ENCODE assay signal across 8 cellular contexts in the genomic region with DNA sequence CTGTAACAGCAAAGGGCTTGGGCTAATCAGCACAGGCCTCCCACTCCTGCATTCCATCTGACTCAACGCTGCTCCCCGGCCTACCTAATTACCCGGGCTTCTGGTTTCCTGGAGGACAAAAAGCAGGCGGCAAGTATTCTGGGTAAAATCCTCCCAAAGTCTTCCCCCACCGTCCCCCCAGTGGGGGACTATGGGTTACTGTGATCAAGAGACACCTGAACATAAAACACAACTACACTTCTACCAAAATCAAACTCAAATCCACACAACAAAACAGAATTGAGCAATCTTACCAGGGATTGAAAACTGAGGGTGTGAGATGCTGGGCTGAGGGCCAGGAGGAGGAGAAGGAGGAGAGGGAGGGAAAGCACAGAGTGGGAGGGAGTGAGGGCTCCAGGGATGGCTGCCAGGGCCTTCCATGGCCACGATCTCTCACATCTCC. TPM values are rescaled to one million over a fixed set of nuclear protein-coding genes. Genes with fewer than 3 reads are reported as not detected.
DNase-seq lines count a peak whose midpoint lies in the region; ATAC-seq and TF ChIP-seq lines count a peak whose summit lies in the region.

No MANE protein-coding gene starts in this region.

- H3K9me3 ChIP-seq in SK-N-SH (no peaks in the 10 kb centered on the region), neural progenitor cell (ENCODE audit: low read depth) (no peaks in the 10 kb centered on the region)

- H3K4me1 ChIP-seq in SK-N-SH (ENCODE audit: control insufficient read depth in 1 of 2, insufficient read depth in 2 of 2, low read depth in 1 of 2, low read length in 1 of 2) (peaks cover 18 to 21% of the 10 kb centered on the region in 2 experiments; a peak in 3 of 4 replicates), neural progenitor cell (peaks cover 23% of the 10 kb centered on the region)

- H3K27me3 ChIP-seq in SK-N-SH (ENCODE audit: insufficient read depth) (no peaks in the 10 kb centered on the region), neural progenitor cell (no peaks in the 10 kb centered on the region)

- TF ChIP-seq EP300 in SK-N-SH (IDR thresholded peaks at IDR 0.05; ENCODE audit: borderline replicate concordance in 1 of 2, low read depth in 1 of 2, low read length in 1 of 2), result peak in 1 of 2 experiments; percentile 38; a peak in 1 of 4 replicates

- H3K9ac ChIP-seq in SK-N-SH (peak overlapping the region; percentile 56; the same call in 1 of the 2 replicates), neural progenitor cell (no peak overlapping the region)

- WGBS in SK-N-SH (ENCODE audit: low lambda C conversion rate), result 11% methylated on average over 6 of the region's 6 CpGs

- POLR2A ChIA-PET in SK-N-SH (lab: Yijun Ruan, JAX), result no interaction called here

- H3F3A ChIP-seq in SK-N-SH (replicated peaks; ENCODE audit: insufficient read depth), result peaks cover 55% of the 10 kb centered on the region
- H3F3A ChIP-seq in neural progenitor cell (ENCODE audit: low read depth), result peaks cover 79% of the 10 kb centered on the region

- H3K4me2 ChIP-seq in SK-N-SH (peak overlapping the region; percentile 71), neural progenitor cell (peak overlapping the region; percentile 32)

- H3K27ac ChIP-seq in SK-N-SH (ENCODE audit: low read depth in 2 of 2, low read length in 1 of 2) (peak overlapping the region; percentile 59 to 77), neural progenitor cell (peak overlapping the region; percentile 81)

- no peaks in the 10 kb centered on the region for H3K9me3 Mint-ChIP-seq in neural progenitor cell
- H3K9me3 Mint-ChIP-seq in activated T-helper 1 cell treated with anti-CD3 and anti-CD28 coated beads, Interleukin-12 subunit alpha, Interleukin-12 subunit beta, Interleukin-2, Interleukin-4 antibody, amounts not matched to agents 30 ng/mL and 10 ng/mL and 1 ng/mL, durations not matched to agents 14 hours and 24 hours and 36 hours, result no peaks in the 10 kb centered on the region

- no peaks in the 10 kb centered on the region for H3K9me2 ChIP-seq in SK-N-SH

- H3K36me3 ChIP-seq in SK-N-SH (replicated peaks in 1 of 2; ENCODE audit: control insufficient read depth in 1 of 2, insufficient read depth in 2 of 2, low read length in 1 of 2), result peaks cover 62 to 65% of the 10 kb centered on the region in 2 experiments
- H3K36me3 ChIP-seq in neural progenitor cell, result peaks cover 20% of the 10 kb centered on the region

- TF ChIP-seq RAD21 in SK-N-SH (IDR thresholded peaks at IDR 0.05; ENCODE audit: low read length), result no peak

- intact Hi-C loops in activated T-helper 1 cell treated with anti-CD3 and anti-CD28 coated beads, Interleukin-12 subunit alpha, Interleukin-12 subunit beta, Interleukin-2, Interleukin-4 antibody, amounts not matched to agents 30 ng/mL and 10 ng/mL and 1 ng/mL, durations not matched to agents 14 hours and 24 hours and 36 hours (cut with micrococcal nuclease), result no loop called here

- peaks cover 93% of the 10 kb centered on the region for H3K79me2 ChIP-seq in SK-N-SH (ENCODE audit: insufficient read depth)
- H3K79me2 ChIP-seq in neural progenitor cell (ENCODE audit: low read depth), result peaks cover 85% of the 10 kb centered on the region

- peaks cover 2% of the 10 kb centered on the region for H3K27me3 Mint-ChIP-seq in neural progenitor cell (ENCODE audit: insufficient read depth, low read depth)
- H3K27me3 Mint-ChIP-seq in activated T-helper 1 cell treated with anti-CD3 and anti-CD28 coated beads, Interleukin-12 subunit alpha, Interleukin-12 subunit beta, Interleukin-2, Interleukin-4 antibody, amounts not matched to agents 30 ng/mL and 10 ng/mL and 1 ng/mL, durations not matched to agents 14 hours and 24 hours and 36 hours (ENCODE audit: insufficient read depth), result no peaks in the 10 kb centered on the region

- H4K20me1 ChIP-seq in SK-N-SH (ENCODE audit: insufficient read depth) (peaks cover 90% of the 10 kb centered on the region), neural progenitor cell (ENCODE audit: low read depth) (peaks cover 100% of the 10 kb centered on the region)

- TF ChIP-seq CTCF in SK-N-SH (IDR thresholded peaks at IDR 0.05) (no peak), fibroblast of mammary gland (conservative IDR thresholded peaks at IDR 0.05; ENCODE audit: control insufficient read depth, insufficient read depth, low read depth, low read length) (no peak), neural progenitor cell (IDR thresholded peaks at IDR 0.05) (no peak)

- CTCF ChIA-PET in SK-N-SH (lab: Yijun Ruan, JAX), result interaction anchor here (2.4 to 3.4 kb wide), 2 partner anchors 9 to 45 kb away, joined by 10 to 14 read pairs; partner anchors contain the start of gene NCKIPSD

- peak overlapping the region; percentile 54 for H3K27ac Mint-ChIP-seq in neural progenitor cell
- H3K27ac Mint-ChIP-seq in activated T-helper 1 cell treated with anti-CD3 and anti-CD28 coated beads, Interleukin-12 subunit alpha, Interleukin-12 subunit beta, Interleukin-2, Interleukin-4 antibody, amounts not matched to agents 30 ng/mL and 10 ng/mL and 1 ng/mL, durations not matched to agents 14 hours and 24 hours and 36 hours, result no peak overlapping the region

- H3K4me3 Mint-ChIP-seq in neural progenitor cell, result no peak overlapping the region
- H3K4me3 Mint-ChIP-seq in activated T-helper 1 cell treated with anti-CD3 and anti-CD28 coated beads, Interleukin-12 subunit alpha, Interleukin-12 subunit beta, Interleukin-2, Interleukin-4 antibody, amounts not matched to agents 30 ng/mL and 10 ng/mL and 1 ng/mL, durations not matched to agents 14 hours and 24 hours and 36 hours, result no peak overlapping the region

- DNase-seq in AG20443 (ENCODE audit: low spot score) (peak; percentile 85), SK-N-SH (peak; percentile 41), fibroblast of mammary gland (ENCODE audit: low read depth) (peak; percentile 90), neural progenitor cell (ENCODE audit: low spot score) (no peak), GF-D8 (lab: John Stamatoyannopoulos, UW) (no peak), CD1c-positive myeloid dendritic cell (ENCODE audit: extremely low spot score) (no peak)
- no peak for DNase-seq in activated T-helper 1 cell treated with anti-CD3 and anti-CD28 coated beads, Interleukin-12 subunit alpha, Interleukin-12 subunit beta, Interleukin-2, Interleukin-4 antibody, amounts not matched to agents 30 ng/mL and 10 ng/mL and 1 ng/mL, durations not matched to agents 14 hours and 24 hours and 36 hours (ENCODE audit: low spot score)

- peaks cover 17% of the 10 kb centered on the region for H3K4me1 Mint-ChIP-seq in neural progenitor cell
- H3K4me1 Mint-ChIP-seq in activated T-helper 1 cell treated with anti-CD3 and anti-CD28 coated beads, Interleukin-12 subunit alpha, Interleukin-12 subunit beta, Interleukin-2, Interleukin-4 antibody, amounts not matched to agents 30 ng/mL and 10 ng/mL and 1 ng/mL, durations not matched to agents 14 hours and 24 hours and 36 hours (ENCODE audit: low read depth), result no peaks in the 10 kb centered on the region

- no peak for ATAC-seq in GM19452 (IDR thresholded peaks at IDR 0.05; ENCODE audit: unreplicated experiment)

- H3K36me3 Mint-ChIP-seq in neural progenitor cell, result peaks cover 44% of the 10 kb centered on the region
- H3K36me3 Mint-ChIP-seq in activated T-helper 1 cell treated with anti-CD3 and anti-CD28 coated beads, Interleukin-12 subunit alpha, Interleukin-12 subunit beta, Interleukin-2, Interleukin-4 antibody, amounts not matched to agents 30 ng/mL and 10 ng/mL and 1 ng/mL, durations not matched to agents 14 hours and 24 hours and 36 hours (ENCODE audit: low read depth), result peaks cover 27% of the 10 kb centered on the region

- H2AFZ ChIP-seq in SK-N-SH (ENCODE audit: low read depth) (no peak overlapping the region; the same call in 1 of the 2 replicates), neural progenitor cell (replicated peaks) (no peak overlapping the region)

- H3K4me3 ChIP-seq in SK-N-SH (ENCODE audit: low read depth in 2 of 2, low read length in 1 of 2) (no peak overlapping the region), fibroblast of mammary gland (ENCODE audit: control insufficient read depth, low read depth, low read length) (peak overlapping the region; percentile 52), neural progenitor cell (no peak overlapping the region)

TF ChIP-seq in SK-N-SH, 30 proteins besides CTCF, POLR2A, EP300 and RAD21 (continues in another document):
- TF ChIP-seq FOSL2 (IDR thresholded peaks at IDR 0.05; ENCODE audit: borderline replicate concordance, low read depth) (peak; percentile 33; the same call in 1 of the 2 replicates), EZH2phosphoT487 (IDR thresholded peaks at IDR 0.05; ENCODE audit: borderline replicate concordance, low read depth) (no peak)

RNA-seq across cellular contexts. Expression of gene NCKIPSD, which starts 8.9 kb away (rescaled TPM):
- 20.4 and 24.9 TPM in 2 replicates for polyA plus RNA-seq in SK-N-SH (2012; rRNA removed)
- polyA plus RNA-seq in SK-N-SH (2012; cell fraction: cytosol; rRNA removed), result 5.7 and 12.2 TPM in 2 replicates
- 50.4 and 56.5 TPM in 2 replicates for polyA plus RNA-seq in SK-N-SH (2012; cell fraction: nucleus; rRNA removed)
- 32.8 and 69.1 TPM in 2 replicates for total RNA-seq in neural progenitor cell (ENCODE audit: low replicate concordance)
- total RNA-seq in activated T-helper 1 cell treated with anti-CD3 and anti-CD28 coated beads, Interleukin-12 subunit alpha, Interleukin-12 subunit beta, Interleukin-2, Interleukin-4 antibody, amounts not matched to agents 30 ng/mL and 10 ng/mL and 1 ng/mL, durations not matched to agents 14 hours and 24 hours and 36 hours, result 40.8 and 45.5 TPM in 2 replicates

RNA-seq across cellular contexts. Expression of gene IP6K2, which starts 22.4 kb away (rescaled TPM):
- 178 and 219 TPM in 2 replicates for polyA plus RNA-seq in SK-N-SH (2012; rRNA removed)
- polyA plus RNA-seq in SK-N-SH (2012; cell fraction: cytosol; rRNA removed), result 100 and 128 TPM in 2 replicates
- 677 and 702 TPM in 2 replicates for polyA plus RNA-seq in SK-N-SH (2012; cell fraction: nucleus; rRNA removed)
- 130 and 186 TPM in 2 replicates for total RNA-seq in neural progenitor cell (ENCODE audit: low replicate concordance)
- 59.9 and 61.0 TPM in 2 replicates for total RNA-seq in activated T-helper 1 cell treated with anti-CD3 and anti-CD28 coated beads, Interleukin-12 subunit alpha, Interleukin-12 subunit beta, Interleukin-2, Interleukin-4 antibody, amounts not matched to agents 30 ng/mL and 10 ng/mL and 1 ng/mL, durations not matched to agents 14 hours and 24 hours and 36 hours

RNA-seq across cellular contexts. Expression of gene CELSR3, which starts 31.9 kb away (rescaled TPM):
- polyA plus RNA-seq in SK-N-SH (2012; rRNA removed), result 10.0 and 11.7 TPM in 2 replicates
- polyA plus RNA-seq in SK-N-SH (2012; cell fraction: cytosol; rRNA removed), result 3.9 and 6.8 TPM in 2 replicates
- polyA plus RNA-seq in SK-N-SH (2012; cell fraction: nucleus; rRNA removed), result 32.5 and 36.5 TPM in 2 replicates
- total RNA-seq in neural progenitor cell (ENCODE audit: low replicate concordance), result 9.9 and 22.3 TPM in 2 replicates
- 11.6 and 11.7 TPM in 2 replicates for total RNA-seq in activated T-helper 1 cell treated with anti-CD3 and anti-CD28 coated beads, Interleukin-12 subunit alpha, Interleukin-12 subunit beta, Interleukin-2, Interleukin-4 antibody, amounts not matched to agents 30 ng/mL and 10 ng/mL and 1 ng/mL, durations not matched to agents 14 hours and 24 hours and 36 hours

RNA-seq across cellular contexts. Expression of gene SLC26A6, which starts 59.4 kb away (rescaled TPM):
- polyA plus RNA-seq in SK-N-SH (2012; rRNA removed), result 31.9 and 39.6 TPM in 2 replicates
- polyA plus RNA-seq in SK-N-SH (2012; cell fraction: cytosol; rRNA removed), result 4.0 and 6.8 TPM in 2 replicates
- polyA plus RNA-seq in SK-N-SH (2012; cell fraction: nucleus; rRNA removed), result 246 and 273 TPM in 2 replicates
- 42.5 and 78.9 TPM in 2 replicates for total RNA-seq in neural progenitor cell (ENCODE audit: low replicate concordance)
- total RNA-seq in activated T-helper 1 cell treated with anti-CD3 and anti-CD28 coated beads, Interleukin-12 subunit alpha, Interleukin-12 subunit beta, Interleukin-2, Interleukin-4 antibody, amounts not matched to agents 30 ng/mL and 10 ng/mL and 1 ng/mL, durations not matched to agents 14 hours and 24 hours and 36 hours, result 46.3 and 52.8 TPM in 2 replicates

Comparison
In these comparisons a context has a peak if more than half of its experiments do, and no peak if none do; other contexts are left out.
1. DNase-seq: peak in AG20443 (single experiment), SK-N-SH (single experiment) and fibroblast of mammary gland (single experiment); none in neural progenitor cell (single experiment), GF-D8 (single experiment), CD1c-positive myeloid dendritic cell (single experiment) and activated T-helper 1 cell treated with anti-CD3 and anti-CD28 coated beads, Interleukin-12 subunit alpha, Interleukin-12 subunit beta, Interleukin-2, Interleukin-4 antibody, amounts not matched to agents 30 ng/mL and 10 ng/mL and 1 ng/mL, durations not matched to agents 14 hours and 24 hours and 36 hours (single experiment).